ENCODE assay signal across 8 cellular contexts in the genomic region with DNA sequence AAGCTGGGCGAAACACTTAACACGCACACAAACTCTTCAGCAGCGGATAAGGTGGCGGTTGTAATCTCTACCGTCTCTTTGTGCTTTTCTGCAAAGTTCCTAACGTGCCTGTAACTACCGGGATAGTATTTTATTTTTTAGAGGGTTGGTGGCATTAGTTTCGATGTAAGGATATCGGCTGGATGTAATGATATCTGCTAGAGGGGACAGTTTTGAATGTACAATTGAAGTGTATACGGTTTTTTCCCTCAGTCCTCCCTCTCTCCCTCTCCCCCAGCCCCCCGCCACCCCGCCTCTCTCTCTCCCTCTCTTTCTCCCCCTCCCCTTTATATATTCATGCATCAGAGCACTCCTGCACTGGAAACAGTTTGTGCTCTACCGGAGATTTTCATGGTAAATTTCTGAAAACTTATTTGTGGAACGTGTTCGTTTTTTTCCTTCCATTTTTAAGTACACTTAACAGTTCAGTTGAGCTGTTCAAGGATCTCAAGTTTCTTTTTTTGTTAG. TPM values are rescaled to one million over a fixed set of nuclear protein-coding genes. Genes with fewer than 3 reads are reported as not detected.
A peak's percentile ranks its signal among the peaks of the same experiment; 100 is the strongest.
DNase-seq lines count a peak whose midpoint lies in the region; ATAC-seq, FAIRE-seq and TF ChIP-seq lines count a peak whose summit lies in the region.

No MANE protein-coding gene starts in this region.

- H3K27ac Mint-ChIP-seq in activated CD8-positive, alpha-beta memory T cell treated with anti-CD3 and anti-CD28 coated beads, Interleukin-2, amount 10 ng/mL, durations not matched to agents 7 days and 5 days = no peak overlapping the region
- H3K27ac Mint-ChIP-seq in activated CD8-positive, alpha-beta T cell treated with anti-CD3 and anti-CD28 coated beads for 36 hours = no peak overlapping the region

- peak overlapping the region; percentile 84 for H3K27ac ChIP-seq in C4-2B

- POLR2A ChIA-PET in GM10248 (lab: Yijun Ruan, JAX) = interaction anchor here (0.5 to 0.8 kb wide), 3 partner anchors 10 to 1304 kb away, joined by 3 to 5 read pairs (median 4); no protein-coding TSS in a partner anchor
- POLR2A ChIA-PET in activated CD8-positive, alpha-beta T cell treated with anti-CD3 and anti-CD28 coated beads for 36 hours (lab: Charles Lee) = interaction anchor here (0.9 to 3.9 kb wide), 6 partner anchors 10 to 207 kb away, joined by 3 to 20 read pairs (median 5); no protein-coding TSS in a partner anchor

- no peak for ATAC-seq in activated CD8-positive, alpha-beta memory T cell treated with anti-CD3 and anti-CD28 coated beads, Interleukin-2, amount 10 ng/mL, durations not matched to agents 7 days and 5 days
- no peak for ATAC-seq in activated CD8-positive, alpha-beta T cell treated with anti-CD3 and anti-CD28 coated beads for 36 hours
- no peak for ATAC-seq in GM21528 (IDR thresholded peaks at IDR 0.05; ENCODE audit: low FRiP score, unreplicated experiment)

- TF ChIP-seq CTCF in C4-2B (conservative IDR thresholded peaks at IDR 0.05) = peak; percentile 6; the same call in 1 of the 2 replicates
- TF ChIP-seq CTCF in bronchial epithelial cell (IDR thresholded peaks at IDR 0.05; ENCODE audit: insufficient read depth, low read length, severe bottlenecking) = no peak
- no peak for TF ChIP-seq CTCF in GM10248 (IDR thresholded peaks at IDR 0.05; ENCODE audit: control extremely low read depth, extremely low read depth, low read depth, missing control alignments)
- TF ChIP-seq CTCF in activated CD8-positive, alpha-beta T cell treated with anti-CD3 and anti-CD28 coated beads for 36 hours (IDR thresholded peaks at IDR 0.05) = no peak

- H3K27me3 ChIP-seq in bronchial epithelial cell (ENCODE audit: control insufficient read depth, insufficient read depth, low read length) (no peaks in the 10 kb centered on the region), mucosa of stomach (ENCODE audit: control insufficient read depth, insufficient read depth, low read length) (no peaks in the 10 kb centered on the region)

- peaks cover 7% of the 10 kb centered on the region for H3K4me1 ChIP-seq in mucosa of stomach (ENCODE audit: control insufficient read depth, insufficient read depth, low read length)

- H3K9me3 Mint-ChIP-seq in activated CD8-positive, alpha-beta memory T cell treated with anti-CD3 and anti-CD28 coated beads, Interleukin-2, amount 10 ng/mL, durations not matched to agents 7 days and 5 days (ENCODE audit: low read depth) = no peaks in the 10 kb centered on the region
- no peaks in the 10 kb centered on the region for H3K9me3 Mint-ChIP-seq in activated CD8-positive, alpha-beta T cell treated with anti-CD3 and anti-CD28 coated beads for 36 hours

- peaks cover 2% of the 10 kb centered on the region for H3K36me3 Mint-ChIP-seq in activated CD8-positive, alpha-beta memory T cell treated with anti-CD3 and anti-CD28 coated beads, Interleukin-2, amount 10 ng/mL, durations not matched to agents 7 days and 5 days
- no peaks in the 10 kb centered on the region for H3K36me3 Mint-ChIP-seq in activated CD8-positive, alpha-beta T cell treated with anti-CD3 and anti-CD28 coated beads for 36 hours (ENCODE audit: low read depth)

- H3K4me1 Mint-ChIP-seq in activated CD8-positive, alpha-beta memory T cell treated with anti-CD3 and anti-CD28 coated beads, Interleukin-2, amount 10 ng/mL, durations not matched to agents 7 days and 5 days = peaks cover 24% of the 10 kb centered on the region
- H3K4me1 Mint-ChIP-seq in activated CD8-positive, alpha-beta T cell treated with anti-CD3 and anti-CD28 coated beads for 36 hours (ENCODE audit: low read depth) = peaks cover 32% of the 10 kb centered on the region

- H3K9me3 ChIP-seq in mucosa of stomach (ENCODE audit: control insufficient read depth, low read length) = no peaks in the 10 kb centered on the region

- H3K36me3 ChIP-seq in bronchial epithelial cell (ENCODE audit: control insufficient read depth, insufficient read depth, low read length) (no peaks in the 10 kb centered on the region), mucosa of stomach (ENCODE audit: control insufficient read depth, insufficient read depth, low read length) (no peaks in the 10 kb centered on the region)

- H3K4me3 ChIP-seq in bronchial epithelial cell (ENCODE audit: low read depth, low read length) (peak overlapping the region; percentile 87), mucosa of stomach (ENCODE audit: low read length) (peak overlapping the region; percentile 57)

- DNase-seq in NCI-H1105 (lab: John Stamatoyannopoulos, UW) (peak; percentile 47), bronchial epithelial cell (ENCODE audit: low read depth) (no peak), GM10248 (ENCODE audit: extremely low spot score) (no peak)
- DNase-seq in activated CD8-positive, alpha-beta memory T cell treated with anti-CD3 and anti-CD28 coated beads, Interleukin-2, amount 10 ng/mL, durations not matched to agents 7 days and 5 days = no peak
- no peak for DNase-seq in activated CD8-positive, alpha-beta T cell treated with anti-CD3 and anti-CD28 coated beads for 36 hours

- peak overlapping the region; percentile 72 for H3K9ac ChIP-seq in mucosa of stomach (ENCODE audit: low read length)

- FAIRE-seq in bronchial epithelial cell (lab: Jason Lieb, UNC) = no peak

- intact Hi-C loops in activated CD8-positive, alpha-beta T cell treated with anti-CD3 and anti-CD28 coated beads for 36 hours (cut with micrococcal nuclease) = loop anchor here (5.0 kb wide), 2 partner anchors 157 to 288 kb away; no protein-coding TSS in a partner anchor

- CTCF ChIA-PET in activated CD8-positive, alpha-beta memory T cell treated with anti-CD3 and anti-CD28 coated beads, Interleukin-2, amount 10 ng/mL, durations not matched to agents 7 days and 5 days (lab: Charles Lee) = interaction anchor here (1.0 to 2.8 kb wide), 7 partner anchors 20 to 289 kb away, joined by 3 to 14 read pairs (median 3); no protein-coding TSS in a partner anchor
- CTCF ChIA-PET in GM10248 (lab: Yijun Ruan, JAX) = interaction anchor here (0.8 to 2.4 kb wide), 5 partner anchors 18 to 220 kb away, joined by 3 to 9 read pairs (median 5); no protein-coding TSS in a partner anchor
- CTCF ChIA-PET in activated CD8-positive, alpha-beta T cell treated with anti-CD3 and anti-CD28 coated beads for 36 hours (lab: Charles Lee) = interaction anchor here (0.7 to 1.6 kb wide), 6 partner anchors 21 to 297 kb away, joined by 3 to 7 read pairs (median 4); no protein-coding TSS in a partner anchor

- H3K27me3 Mint-ChIP-seq in activated CD8-positive, alpha-beta memory T cell treated with anti-CD3 and anti-CD28 coated beads, Interleukin-2, amount 10 ng/mL, durations not matched to agents 7 days and 5 days = no peaks in the 10 kb centered on the region
- no peaks in the 10 kb centered on the region for H3K27me3 Mint-ChIP-seq in activated CD8-positive, alpha-beta T cell treated with anti-CD3 and anti-CD28 coated beads for 36 hours

- no peak overlapping the region for H3K4me3 Mint-ChIP-seq in activated CD8-positive, alpha-beta memory T cell treated with anti-CD3 and anti-CD28 coated beads, Interleukin-2, amount 10 ng/mL, durations not matched to agents 7 days and 5 days
- H3K4me3 Mint-ChIP-seq in activated CD8-positive, alpha-beta T cell treated with anti-CD3 and anti-CD28 coated beads for 36 hours = no peak overlapping the region

RNA-seq across cellular contexts. Expression of a gene that starts 1.6 kb away (rescaled TPM):
- 2.1 and 2.8 TPM in 2 replicates for total RNA-seq in bronchial epithelial cell
- total RNA-seq in activated CD8-positive, alpha-beta memory T cell treated with anti-CD3 and anti-CD28 coated beads, Interleukin-2, amount 10 ng/mL, durations not matched to agents 7 days and 5 days = 10 to 100 TPM; 37.7 to 43.6 TPM
- total RNA-seq in activated CD8-positive, alpha-beta T cell treated with anti-CD3 and anti-CD28 coated beads for 36 hours = 10 to 100 TPM; 11.3 to 13.0 TPM
